Comparison of ENCODE assay signal across 34 cellular contexts in the genomic region with DNA sequence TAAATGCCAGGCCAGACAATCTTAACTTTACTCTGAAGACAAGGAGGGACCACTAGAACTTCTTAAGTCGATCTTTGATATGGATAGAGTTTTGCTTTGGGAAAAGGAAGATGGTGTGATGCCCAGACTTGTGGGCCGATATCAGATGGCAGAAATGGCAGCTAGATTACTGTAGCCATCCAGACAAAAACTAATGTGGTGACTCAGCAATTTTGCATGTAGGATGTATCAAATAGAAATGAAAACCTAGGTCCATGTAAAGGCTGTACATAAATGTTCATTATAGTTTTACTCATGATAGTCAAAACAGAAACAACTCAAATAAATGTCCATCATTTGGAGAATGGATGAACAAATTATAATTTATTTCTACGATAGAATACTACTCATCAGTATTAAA.
"Had no signal": no experiment of that assay in that cellular context is flagged by ENCODE, and none has a peak within 500 bp of the region (broad histone marks: within the 10 kb centered on the region; RNA-seq: fewer than 3 reads in every experiment).

No MANE protein-coding gene starts in this region.

- H3K36me3 Mint-ChIP-seq: activated CD4-positive, alpha-beta memory T cell treated with anti-CD3 and anti-CD28 coated beads for 36 hours had no signal

- H3K4me1 Mint-ChIP-seq: activated B cell treated with CpG ODN at 0.5 μM for 24 hours; activated T-helper 17 cell treated with anti-CD3 and anti-CD28 coated beads, Interleukin-2, amount 50 U/mL, for 72 hours had no signal

- H3K4me3 Mint-ChIP-seq: activated B cell treated with CpG ODN at 0.5 μM for 24 hours; activated CD4-positive, alpha-beta memory T cell treated with anti-CD3 and anti-CD28 coated beads for 36 hours; activated CD4-positive, alpha-beta T cell treated with anti-CD3 and anti-CD28 coated beads, Interleukin-2, amount 10 ng/mL, durations not matched to agents 24 days and 14 days; activated CD8-positive, alpha-beta T cell treated with anti-CD3 and anti-CD28 coated beads for 36 hours; activated naive CD4-positive, alpha-beta T cell treated with anti-CD3 and anti-CD28 coated beads for 36 hours; activated naive CD8-positive, alpha-beta T cell treated with anti-CD3 and anti-CD28 coated beads for 36 hours; activated T-cell treated with anti-CD3 and anti-CD28 coated beads, Interleukin-2, amount 50 U/mL, for 4 hours; activated T-cell treated with anti-CD3 and anti-CD28 coated beads, Interleukin-2, amount 50 U/mL, for 72 hours; activated T-helper 1 cell treated with anti-CD3 and anti-CD28 coated beads, Interleukin-12 subunit alpha, Interleukin-12 subunit beta, Interleukin-2, Interleukin-4 antibody, amounts not matched to agents 30 ng/mL and 10 ng/mL and 1 ng/mL, durations not matched to agents 14 hours and 24 hours and 36 hours; activated T-helper 17 cell treated with anti-CD3 and anti-CD28 coated beads, Interleukin-2, amount 50 U/mL, for 72 hours; T-helper 17 cell had no signal

- H3K27ac Mint-ChIP-seq: activated B cell treated with CpG ODN at 0.5 μM for 24 hours; activated CD4-positive, alpha-beta memory T cell treated with anti-CD3 and anti-CD28 coated beads for 36 hours; activated CD4-positive, alpha-beta T cell treated with anti-CD3 and anti-CD28 coated beads, Interleukin-2, amount 10 ng/mL, durations not matched to agents 24 days and 14 days; activated CD8-positive, alpha-beta T cell treated with anti-CD3 and anti-CD28 coated beads for 36 hours; activated naive CD4-positive, alpha-beta T cell treated with anti-CD3 and anti-CD28 coated beads for 36 hours; activated naive CD4-positive, alpha-beta T cell treated with anti-CD3 and anti-CD28 coated beads, Interleukin-2, amount 50 U/mL, for 72 hours; activated naive CD8-positive, alpha-beta T cell treated with anti-CD3 and anti-CD28 coated beads for 36 hours; activated T-cell treated with anti-CD3 and anti-CD28 coated beads, Interleukin-2, amount 50 U/mL, for 72 hours; activated T-helper 1 cell treated with anti-CD3 and anti-CD28 coated beads, Interleukin-12 subunit alpha, Interleukin-12 subunit beta, Interleukin-2, Interleukin-4 antibody, amounts not matched to agents 30 ng/mL and 10 ng/mL and 1 ng/mL, durations not matched to agents 14 hours and 24 hours and 36 hours; activated T-helper 17 cell treated with anti-CD3 and anti-CD28 coated beads, Interleukin-2, amount 50 U/mL, for 72 hours; T-helper 17 cell had no signal

- H3K4me3 ChIP-seq: adrenal gland, body of pancreas, breast epithelium had no signal

- ATAC-seq: activated CD8-positive, alpha-beta T cell treated with anti-CD3 and anti-CD28 coated beads for 36 hours; activated naive CD4-positive, alpha-beta T cell treated with anti-CD3 and anti-CD28 coated beads, Interleukin-2, amount 50 U/mL, for 72 hours; activated T-cell treated with anti-CD3 and anti-CD28 coated beads, Interleukin-2, amount 50 U/mL, for 4 hours; activated T-cell treated with anti-CD3 and anti-CD28 coated beads, Interleukin-2, amount 50 U/mL, for 72 hours; activated T-helper 17 cell treated with anti-CD3 and anti-CD28 coated beads, Interleukin-2, amount 50 U/mL, for 72 hours; body of pancreas; T-helper 17 cell had no signal

- DNase-seq: activated B cell treated with CpG ODN at 0.5 μM for 24 hours; activated CD4-positive, alpha-beta memory T cell treated with anti-CD3 and anti-CD28 coated beads for 36 hours; activated CD4-positive, alpha-beta T cell treated with anti-CD3 and anti-CD28 coated beads for 4 hours; activated CD4-positive, alpha-beta T cell treated with anti-CD3 and anti-CD28 coated beads, Interleukin-2, amount 10 ng/mL, durations not matched to agents 24 days and 14 days; activated CD4-positive, alpha-beta T cell treated with anti-CD3 and anti-CD28 coated beads, Interleukin-2, amount 50 U/mL, for 1 hour; activated CD4-positive, alpha-beta T cell treated with anti-CD3 and anti-CD28 coated beads, Interleukin-2, amount 50 U/mL, for 4 hours; activated CD4-positive, CD25-positive, alpha-beta regulatory T cell treated with anti-CD3 and anti-CD28 coated beads, Interleukin-2, amount 50 U/mL, for 72 hours; activated CD8-positive, alpha-beta memory T cell treated with anti-CD3 and anti-CD28 coated beads, Interleukin-2, amount 50 U/mL, for 4 hours; activated CD8-positive, alpha-beta T cell treated with anti-CD3 and anti-CD28 coated beads for 36 hours; activated effector memory CD4-positive, alpha-beta T cell treated with anti-CD3 and anti-CD28 coated beads, Interleukin-2, amount 50 U/mL, for 16 hours; activated gamma-delta T cell treated with Interleukin-2 at 50 U/mL for 16 hours; activated naive CD4-positive, alpha-beta T cell; activated naive CD4-positive, alpha-beta T cell treated with anti-CD3 and anti-CD28 coated beads for 36 hours; activated naive CD4-positive, alpha-beta T cell treated with anti-CD3 and anti-CD28 coated beads, Interleukin-2, amount 50 U/mL, for 16 hours; activated naive CD8-positive, alpha-beta T cell treated with anti-CD3 and anti-CD28 coated beads for 36 hours; activated T-cell treated with anti-CD3 and anti-CD28 coated beads for 4 hours; activated T-cell treated with anti-CD3 and anti-CD28 coated beads, Interleukin-2, amount 50 U/mL, for 1 hour; activated T-cell treated with anti-CD3 and anti-CD28 coated beads, Interleukin-2, amount 50 U/mL, for 4 hours; activated T-cell treated with anti-CD3 and anti-CD28 coated beads, Interleukin-2, amount 50 U/mL, for 72 hours; adrenal gland; amniotic stem cell; aorta; body of pancreas; brain microvascular endothelial cell; central memory CD4-positive, alpha-beta T cell; T-helper 17 cell; T1000 had no signal

- H3K27ac ChIP-seq: adrenal gland, body of pancreas, brain microvascular endothelial cell, VCaP had no signal

- H3K9me3 Mint-ChIP-seq: activated B cell treated with CpG ODN at 0.5 μM for 24 hours; activated CD4-positive, alpha-beta memory T cell treated with anti-CD3 and anti-CD28 coated beads for 36 hours; activated CD8-positive, alpha-beta T cell treated with anti-CD3 and anti-CD28 coated beads for 36 hours; activated T-helper 1 cell treated with anti-CD3 and anti-CD28 coated beads, Interleukin-12 subunit alpha, Interleukin-12 subunit beta, Interleukin-2, Interleukin-4 antibody, amounts not matched to agents 30 ng/mL and 10 ng/mL and 1 ng/mL, durations not matched to agents 14 hours and 24 hours and 36 hours had no signal

- H3K36me3 ChIP-seq: adrenal gland, brain microvascular endothelial cell, breast epithelium had no signal

- H3K27me3 ChIP-seq: adrenal gland, body of pancreas, brain microvascular endothelial cell, breast epithelium had no signal

- H3K9me3 ChIP-seq: adrenal gland, body of pancreas, breast epithelium had no signal

- FAIRE-seq: astrocyte, TTC549 had no signal
